16 cellular contexts compared by ENCODE assay signal in genomic region chr12:122819209-122819805, GRCh38. TPM values are rescaled to one million over a fixed set of nuclear protein-coding genes. Genes with fewer than 3 reads are reported as not detected.
"Had no signal": no experiment of that assay in that cellular context is flagged by ENCODE, and none has a peak within 500 bp of the region (broad histone marks: within the 10 kb centered on the region; RNA-seq: fewer than 3 reads in every experiment).

No MANE protein-coding gene starts in this region.

- DNase-seq: activated CD4-positive, alpha-beta T cell treated with anti-CD3 and anti-CD28 coated beads, Interleukin-2, amount 10 ng/mL, durations not matched to agents 24 days and 14 days; activated naive CD4-positive, alpha-beta T cell treated with anti-CD3 and anti-CD28 coated beads, Interleukin-2, amount 50 U/mL, for 16 hours; left colon; naive thymus-derived CD8-positive, alpha-beta T cell; sigmoid colon; stimulated activated CD4-positive, alpha-beta T cell treated with anti-CD3 and anti-CD28 coated beads, Interleukin-12 subunit alpha, Interleukin-12 subunit beta, amount 100 ng/mL, for 4 hours; stimulated activated CD4-positive, alpha-beta T cell treated with anti-CD3 and anti-CD28 coated beads, Interleukin-2, amount 100 ng/mL, for 48 hours; stimulated activated CD8-positive, alpha-beta memory T cell treated with anti-CD3 and anti-CD28 coated beads, Interleukin-4, amount 100 ng/mL, for 48 hours; testis had no signal

- H3K27me3 ChIP-seq: body of pancreas, sigmoid colon, testis had no signal

- H3K4me3 Mint-ChIP-seq: activated CD4-positive, alpha-beta T cell treated with anti-CD3 and anti-CD28 coated beads, Interleukin-2, amount 10 ng/mL, durations not matched to agents 24 days and 14 days; activated T-helper 1 cell treated with anti-CD3 and anti-CD28 coated beads, Interleukin-12 subunit alpha, Interleukin-12 subunit beta, Interleukin-2, Interleukin-4 antibody, amounts not matched to agents 30 ng/mL and 10 ng/mL and 1 ng/mL, durations not matched to agents 14 hours and 24 hours and 36 hours; naive thymus-derived CD8-positive, alpha-beta T cell; stimulated activated naive CD8-positive, alpha-beta T cell treated with anti-CD3 and anti-CD28 coated beads, Interleukin-15, Interleukin-2, amounts not matched to agents 100 ng/mL and 50 ng/mL, for 24 hours; T-helper 1 cell treated with Interleukin-12 subunit alpha and Interleukin-12 subunit beta and Interleukin-4 antibody, amounts not matched to agents 30 μg/mL and 1 μg/mL, for 36 hours had no signal

- H3K27ac ChIP-seq: body of pancreas, prostate gland, sigmoid colon, testis had no signal

- H3K27ac Mint-ChIP-seq: activated CD4-positive, alpha-beta T cell treated with anti-CD3 and anti-CD28 coated beads, Interleukin-2, amount 10 ng/mL, durations not matched to agents 24 days and 14 days; activated T-helper 1 cell treated with anti-CD3 and anti-CD28 coated beads, Interleukin-12 subunit alpha, Interleukin-12 subunit beta, Interleukin-2, Interleukin-4 antibody, amounts not matched to agents 30 ng/mL and 10 ng/mL and 1 ng/mL, durations not matched to agents 14 hours and 24 hours and 36 hours; stimulated activated naive CD8-positive, alpha-beta T cell treated with anti-CD3 and anti-CD28 coated beads, Interleukin-15, Interleukin-2, amounts not matched to agents 100 ng/mL and 50 ng/mL, for 24 hours; T-helper 1 cell treated with Interleukin-12 subunit alpha and Interleukin-12 subunit beta and Interleukin-4 antibody, amounts not matched to agents 30 μg/mL and 1 μg/mL, for 36 hours had no signal

- H3K4me1 Mint-ChIP-seq: activated CD4-positive, alpha-beta T cell treated with anti-CD3 and anti-CD28 coated beads, Interleukin-2, amount 10 ng/mL, durations not matched to agents 24 days and 14 days had no signal

- H3K4me3 ChIP-seq: body of pancreas, lung, prostate gland, sigmoid colon, testis had no signal

- H3K36me3 Mint-ChIP-seq: naive thymus-derived CD8-positive, alpha-beta T cell had no signal

- H3K9me3 Mint-ChIP-seq: activated CD4-positive, alpha-beta T cell treated with anti-CD3 and anti-CD28 coated beads, Interleukin-2, amount 10 ng/mL, durations not matched to agents 24 days and 14 days; activated T-helper 1 cell treated with anti-CD3 and anti-CD28 coated beads, Interleukin-12 subunit alpha, Interleukin-12 subunit beta, Interleukin-2, Interleukin-4 antibody, amounts not matched to agents 30 ng/mL and 10 ng/mL and 1 ng/mL, durations not matched to agents 14 hours and 24 hours and 36 hours; naive thymus-derived CD8-positive, alpha-beta T cell; stimulated activated naive CD8-positive, alpha-beta T cell treated with anti-CD3 and anti-CD28 coated beads, Interleukin-15, Interleukin-2, amounts not matched to agents 100 ng/mL and 50 ng/mL, for 24 hours; T-helper 1 cell treated with Interleukin-12 subunit alpha and Interleukin-12 subunit beta and Interleukin-4 antibody, amounts not matched to agents 30 μg/mL and 1 μg/mL, for 36 hours had no signal

- H3K9me3 ChIP-seq: body of pancreas, prostate gland, sigmoid colon, testis had no signal

- H3K36me3 ChIP-seq: prostate gland, sigmoid colon had no signal

- H3K27me3 Mint-ChIP-seq: naive thymus-derived CD8-positive, alpha-beta T cell; stimulated activated naive CD8-positive, alpha-beta T cell treated with anti-CD3 and anti-CD28 coated beads, Interleukin-15, Interleukin-2, amounts not matched to agents 100 ng/mL and 50 ng/mL, for 24 hours had no signal

- H3K4me1 ChIP-seq: prostate gland, sigmoid colon, testis had no signal

- ATAC-seq: body of pancreas; esophagus mucosa; left colon; naive thymus-derived CD8-positive, alpha-beta T cell had no signal

RNA-seq across cellular contexts. Expression of gene CCDC62, which starts 44.9 kb away (rescaled TPM):
- total RNA-seq: body of pancreas had no signal
